Comparison of ENCODE assay signal across 15 cellular contexts in the genomic region with DNA sequence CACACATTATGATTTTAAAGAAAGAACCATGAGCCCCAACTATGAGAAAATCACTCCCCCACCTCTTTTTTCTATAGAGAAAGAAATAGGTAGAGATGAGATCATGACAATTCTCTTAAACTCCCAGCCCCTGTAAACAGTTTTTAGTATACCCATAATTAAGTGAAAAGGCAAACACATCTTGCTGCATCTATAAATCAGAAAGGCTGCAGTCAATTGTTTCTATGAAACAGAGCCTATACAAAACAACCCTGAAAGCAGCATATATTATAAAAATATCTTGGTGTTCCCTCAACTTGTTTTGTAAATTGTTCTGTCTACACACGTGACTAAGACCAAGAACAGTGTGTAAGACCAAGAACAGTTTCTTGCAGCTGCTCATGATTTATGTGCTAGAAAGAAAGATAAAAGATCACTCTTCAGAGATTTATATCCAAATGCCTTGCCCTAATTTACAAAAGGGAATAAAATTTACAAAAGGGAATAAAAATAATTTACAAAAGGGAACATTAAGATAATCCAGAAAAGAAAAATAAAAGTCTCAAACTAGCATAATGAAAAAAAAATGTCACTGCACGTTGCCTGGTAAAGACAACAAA. TPM values are rescaled to one million over a fixed set of nuclear protein-coding genes. Genes with fewer than 3 reads are reported as not detected.
DNase-seq lines count a peak whose midpoint lies in the region; TF ChIP-seq lines count a peak whose summit lies in the region.
"Had no signal": no experiment of that assay in that cellular context is flagged by ENCODE, and none has a peak within 500 bp of the region (broad histone marks: within the 10 kb centered on the region; RNA-seq: fewer than 3 reads in every experiment).

No MANE protein-coding gene starts in this region.

- no peak overlapping the region for H3K4me2 ChIP-seq in MM.1S (ENCODE audit: low read depth, low read length)

- intact Hi-C loops in esophagus squamous epithelium (cut with DNase I) (loop anchor here (10.0 kb wide), 1 partner anchor 431 kb away; a partner anchor contains a TSS), prostate gland (cut with DNase I) (loop anchor here (5.0 to 10.0 kb wide), 2 partner anchors 311 to 423 kb away; no protein-coding TSS in a partner anchor), head of caudate nucleus (cut with DNase I) (no loop called here)

- H3K27me3 ChIP-seq in esophagus squamous epithelium = no peaks in the 10 kb centered on the region
- H3K27me3 ChIP-seq in prostate gland (replicated peaks; ENCODE audit: insufficient read depth) = no peaks in the 10 kb centered on the region
- no peaks in the 10 kb centered on the region for H3K27me3 ChIP-seq in MM.1S (replicated peaks; ENCODE audit: insufficient read depth, low read length)
- H3K27me3 ChIP-seq: adrenal gland had no signal

- DNase-seq in COR-L47 (lab: John Stamatoyannopoulos, UW) (peak; percentile 50), NCI-H1417 treated with DMSO at 0.1 percent for 48 hours (lab: John Stamatoyannopoulos, UW) (peak; percentile 66), esophagus squamous epithelium (lab: John Stamatoyannopoulos, UW) (no peak), prostate gland (ENCODE audit: low spot score) (no peak), RPMI8226 (no peak), head of caudate nucleus (no peak), MM.1S (no peak)
- DNase-seq in activated naive CD4-positive, alpha-beta T cell treated with Interleukin-2 at 50 U/mL for 16 hours = no peak
- DNase-seq: activated CD4-positive, alpha-beta memory T cell treated with anti-CD3 and anti-CD28 coated beads, Interleukin-2, amount 10 ng/mL, durations not matched to agents 7 days and 5 days; adrenal gland; GF-D8; IMR-90; stimulated activated naive CD4-positive, alpha-beta T cell treated with Interleukin-2 at 50 U/mL for 16 hours had no signal

- no peaks in the 10 kb centered on the region for H3F3A ChIP-seq in MM.1S (ENCODE audit: insufficient read depth, low read length)

- no peaks in the 10 kb centered on the region for H3K79me2 ChIP-seq in MM.1S (ENCODE audit: low read length)
- H3K79me2 ChIP-seq: parathyroid adenoma had no signal

- H3K4me1 ChIP-seq in esophagus squamous epithelium (peaks cover 0 to 94% (median 41%) of the 10 kb centered on the region in 3 donors), prostate gland (replicated peaks) (no peaks in the 10 kb centered on the region), MM.1S (ENCODE audit: low read length) (no peaks in the 10 kb centered on the region)
- H3K4me1 ChIP-seq: parathyroid adenoma had no signal

- no peak overlapping the region for H2AFZ ChIP-seq in MM.1S (ENCODE audit: low read length)
- H2AFZ ChIP-seq: parathyroid adenoma had no signal

- H3K9me3 ChIP-seq in esophagus squamous epithelium (no peaks in the 10 kb centered on the region), prostate gland (no peaks in the 10 kb centered on the region), MM.1S (replicated peaks; ENCODE audit: insufficient read depth, low read length) (no peaks in the 10 kb centered on the region)
- H3K9me3 ChIP-seq: adrenal gland had no signal

- H3K4me3 ChIP-seq in esophagus squamous epithelium (peak overlapping the region in 1 of 4 donors; percentile 15), prostate gland (no peak overlapping the region), MM.1S (ENCODE audit: low read length) (no peak overlapping the region)
- H3K4me3 ChIP-seq: adrenal gland, SK-N-MC had no signal

- 11 to 18% methylated on average over 2 of the region's 2 CpGs for WGBS in esophagus squamous epithelium, 2 donors
- 18% methylated on average over 2 of the region's 2 CpGs for WGBS in prostate gland

- peak overlapping the region in 3 of 4 donors; percentile 30 to 89 (median 81) for H3K27ac ChIP-seq in esophagus squamous epithelium
- peak overlapping the region; percentile 21 to 30 for H3K27ac ChIP-seq in prostate gland
- no peak overlapping the region for H3K27ac ChIP-seq in MM.1S (ENCODE audit: low read length)
- H3K27ac ChIP-seq: adrenal gland, parathyroid adenoma, SK-N-MC had no signal

- no peak overlapping the region for H3K9ac ChIP-seq in MM.1S (ENCODE audit: low read length)
- H3K9ac ChIP-seq: parathyroid adenoma had no signal

- H3K9me2 ChIP-seq in MM.1S (replicated peaks; ENCODE audit: insufficient read depth, low read length) = no peaks in the 10 kb centered on the region

- no peak for TF ChIP-seq POLR2A in esophagus squamous epithelium (IDR thresholded peaks at IDR 0.05)
- no peak for TF ChIP-seq POLR2A in prostate gland (IDR thresholded peaks at IDR 0.05)

- H4K20me1 ChIP-seq in MM.1S (ENCODE audit: insufficient read depth, low read length) = no peaks in the 10 kb centered on the region

- TF ChIP-seq CTCF in esophagus squamous epithelium (IDR thresholded peaks at IDR 0.05) (no peak), prostate gland (IDR thresholded peaks at IDR 0.05) (no peak), MM.1S (IDR thresholded peaks at IDR 0.05; ENCODE audit: low read length) (no peak)

- H3K36me3 ChIP-seq in esophagus squamous epithelium (no peaks in the 10 kb centered on the region), prostate gland (no peaks in the 10 kb centered on the region), MM.1S (replicated peaks; ENCODE audit: insufficient read depth, low read length) (no peaks in the 10 kb centered on the region)
- H3K36me3 ChIP-seq: adrenal gland had no signal

RNA-seq across cellular contexts. Expression of a gene that starts 4.8 kb away (rescaled TPM):
- total RNA-seq in esophagus squamous epithelium (10 to 100 TPM in 3 of 4 donors, 1 to 10 TPM in 1; 3.9 to 33.0 (median 14.7) TPM), prostate gland (10 to 100 TPM; 21.0 to 23.2 TPM)
- total RNA-seq: activated CD4-positive, alpha-beta memory T cell treated with anti-CD3 and anti-CD28 coated beads, Interleukin-2, amount 10 ng/mL, durations not matched to agents 7 days and 5 days had no signal

Comparison
In these comparisons a context has a peak if more than half of its experiments do, and no peak if none do; other contexts are left out.
1. DNase-seq: peak in COR-L47 (single experiment) and NCI-H1417 treated with DMSO at 0.1 percent for 48 hours (single experiment); none in esophagus squamous epithelium (single experiment), prostate gland (single experiment), RPMI8226 (single experiment), head of caudate nucleus (0 of 42), MM.1S (single experiment) and activated naive CD4-positive, alpha-beta T cell treated with Interleukin-2 at 50 U/mL for 16 hours (single experiment).